ENCODE assay signal across 22 cellular contexts in genomic region chr18:45056907-45057306, GRCh38.
A peak's percentile ranks its signal among the peaks of the same experiment; 100 is the strongest.
DNase-seq lines count a peak whose midpoint lies in the region; ATAC-seq and TF ChIP-seq lines count a peak whose summit lies in the region.
"Had no signal": no experiment of that assay in that cellular context is flagged by ENCODE, and none has a peak within 500 bp of the region (broad histone marks: within the 10 kb centered on the region; RNA-seq: fewer than 3 reads in every experiment).

No MANE protein-coding gene starts in this region.

- no TSS peak for BruUV-seq in MCF 10A (replicated peaks; lab: Mats Ljungman, UMichigan)

- no peak overlapping the region for H2AFZ ChIP-seq in Loucy (ENCODE audit: low read length)

- CTCF ChIA-PET in MCF 10A (lab: Yijun Ruan, JAX), result interaction anchor here (1.5 kb wide), 1 partner anchor 156 kb away, joined by 5 read pairs; no protein-coding TSS in a partner anchor

- no peaks in the 10 kb centered on the region for H3K9me3 Mint-ChIP-seq in endodermal cell
- H3K9me3 Mint-ChIP-seq in naive B cell, result peaks cover 0 to 4% (median 0%) of the 10 kb centered on the region in 7 donors
- no peaks in the 10 kb centered on the region; the same call in 1 of the 2 replicates for H3K9me3 Mint-ChIP-seq in HFFc6
- no peaks in the 10 kb centered on the region for H3K9me3 Mint-ChIP-seq in MCF 10A (ENCODE audit: unreplicated experiment)
- H3K9me3 Mint-ChIP-seq: activated CD4-positive, alpha-beta memory T cell treated with anti-CD3 and anti-CD28 coated beads for 36 hours; CD4-positive, alpha-beta T cell; stimulated activated effector memory CD8-positive, alpha-beta T cell treated with anti-CD3 and anti-CD28 coated beads, Interleukin-12 subunit alpha, Interleukin-12 subunit beta, amount 100 ng/mL, for 72 hours had no signal

- H3K4me3 Mint-ChIP-seq in endodermal cell (no peak overlapping the region), naive B cell (no peak overlapping the region), HFFc6 (no peak overlapping the region), MCF 10A (ENCODE audit: unreplicated experiment) (no peak overlapping the region)
- H3K4me3 Mint-ChIP-seq: activated CD4-positive, alpha-beta memory T cell treated with anti-CD3 and anti-CD28 coated beads for 36 hours; activated naive CD8-positive, alpha-beta T cell; CD4-positive, alpha-beta T cell; stimulated activated effector memory CD8-positive, alpha-beta T cell treated with anti-CD3 and anti-CD28 coated beads, Interleukin-12 subunit alpha, Interleukin-12 subunit beta, amount 100 ng/mL, for 72 hours had no signal

- H4K20me1 ChIP-seq in Loucy (ENCODE audit: insufficient read depth, low read length, poor library complexity, severe bottlenecking), result no peaks in the 10 kb centered on the region

- no peak for ATAC-seq in naive B cell (ENCODE audit: low read depth in 2 of 2)
- no peak for ATAC-seq in HG02763 (IDR thresholded peaks at IDR 0.05; ENCODE audit: unreplicated experiment)
- ATAC-seq: HCT116; psoas muscle; stimulated activated effector memory CD8-positive, alpha-beta T cell treated with anti-CD3 and anti-CD28 coated beads, Interleukin-12 subunit alpha, Interleukin-12 subunit beta, amount 100 ng/mL, for 72 hours had no signal

- no peaks in the 10 kb centered on the region for H3K79me2 ChIP-seq in Loucy (ENCODE audit: insufficient read depth, low read length)

- no peak overlapping the region for H3K4me3 ChIP-seq in Loucy (ENCODE audit: low read length, poor library complexity, severe bottlenecking)
- no peak overlapping the region for H3K4me3 ChIP-seq in endodermal cell (ENCODE audit: low read length)
- H3K4me3 ChIP-seq: ascending aorta, psoas muscle, skin epidermis had no signal

- H3K9ac ChIP-seq in Loucy (ENCODE audit: low read depth, low read length, poor library complexity, severe bottlenecking), result peak overlapping the region; percentile 19
- no peak overlapping the region for H3K9ac ChIP-seq in endodermal cell (ENCODE audit: extremely low read depth, low read length, poor library complexity, severe bottlenecking)

- intact Hi-C loops in MCF 10A (cut with micrococcal nuclease), result loop anchor here (5.0 kb wide), 1 partner anchor 110 kb away; no protein-coding TSS in a partner anchor

- H3F3A ChIP-seq in Loucy (ENCODE audit: low read depth), result peaks cover 3% of the 10 kb centered on the region; the same call in 1 of the 2 replicates

- H3K36me3 Mint-ChIP-seq in endodermal cell (ENCODE audit: low read depth) (no peaks in the 10 kb centered on the region), naive B cell (peaks cover 22 to 33% of the 10 kb centered on the region in 2 donors), HFFc6 (ENCODE audit: low read depth) (no peaks in the 10 kb centered on the region), MCF 10A (ENCODE audit: insufficient read depth, unreplicated experiment) (no peaks in the 10 kb centered on the region)
- H3K36me3 Mint-ChIP-seq: activated CD4-positive, alpha-beta memory T cell treated with anti-CD3 and anti-CD28 coated beads for 36 hours; activated naive CD8-positive, alpha-beta T cell; stimulated activated effector memory CD8-positive, alpha-beta T cell treated with anti-CD3 and anti-CD28 coated beads, Interleukin-12 subunit alpha, Interleukin-12 subunit beta, amount 100 ng/mL, for 72 hours had no signal

- POLR2A ChIA-PET in MCF 10A (lab: Yijun Ruan, JAX), result no interaction called here

- no peak overlapping the region for H3K27ac ChIP-seq in endodermal cell (ENCODE audit: low read depth, low read length)
- H3K27ac ChIP-seq: ascending aorta, psoas muscle had no signal

- H3K4me1 ChIP-seq in Loucy (ENCODE audit: insufficient read depth, low read length, poor library complexity, severe bottlenecking), result peaks cover 62% of the 10 kb centered on the region
- no peaks in the 10 kb centered on the region for H3K4me1 ChIP-seq in endodermal cell (ENCODE audit: control insufficient read depth, insufficient read depth, low read length)
- H3K4me1 ChIP-seq: ascending aorta, psoas muscle had no signal

- TF ChIP-seq CTCF in Loucy (conservative IDR thresholded peaks at IDR 0.05; ENCODE audit: low read length), result peak; percentile 34
- TF ChIP-seq CTCF in endodermal cell (conservative IDR thresholded peaks at IDR 0.05), result peak; percentile 39
- TF ChIP-seq CTCF in HFFc6 (IDR thresholded peaks at IDR 0.05), result no peak
- no peak for TF ChIP-seq CTCF in MCF 10A (IDR thresholded peaks at IDR 0.05; ENCODE audit: unreplicated experiment)

- H3K36me3 ChIP-seq in Loucy (ENCODE audit: insufficient read depth, low read length) (no peaks in the 10 kb centered on the region), endodermal cell (ENCODE audit: control insufficient read depth, insufficient read depth, low read length) (no peaks in the 10 kb centered on the region)
- H3K36me3 ChIP-seq: ascending aorta had no signal

- H3K9me3 ChIP-seq in Loucy (ENCODE audit: insufficient read depth, low read depth, low read length), result no peaks in the 10 kb centered on the region
- no peaks in the 10 kb centered on the region for H3K9me3 ChIP-seq in endodermal cell (ENCODE audit: control insufficient read depth, low read length)
- H3K9me3 ChIP-seq: ascending aorta, psoas muscle had no signal

- no peaks in the 10 kb centered on the region for H3K27me3 ChIP-seq in Loucy (ENCODE audit: insufficient read depth, low read length, poor library complexity, severe bottlenecking)
- no peaks in the 10 kb centered on the region for H3K27me3 ChIP-seq in endodermal cell (ENCODE audit: control insufficient read depth, insufficient read depth, low read length, poor library complexity, severe bottlenecking)
- H3K27me3 ChIP-seq: ascending aorta had no signal

- peaks cover 31% of the 10 kb centered on the region for H3K4me1 Mint-ChIP-seq in endodermal cell
- H3K4me1 Mint-ChIP-seq in naive B cell, result peaks cover 0 to 9% (median 2%) of the 10 kb centered on the region in 3 donors
- H3K4me1 Mint-ChIP-seq in HFFc6 (ENCODE audit: low read depth), result peaks cover 14% of the 10 kb centered on the region
- peaks cover 10% of the 10 kb centered on the region for H3K4me1 Mint-ChIP-seq in MCF 10A (ENCODE audit: insufficient read depth, unreplicated experiment)

- no peak for DNase-seq in endodermal cell
- DNase-seq in naive B cell, result no peak
- DNase-seq in stimulated activated CD4-positive, alpha-beta T cell treated with anti-CD3 and anti-CD28 coated beads, Interleukin-12 subunit alpha, Interleukin-12 subunit beta, amount 100 ng/mL, for 4 hours, result no peak
- no peak for DNase-seq in HFFc6
- DNase-seq in MCF 10A (ENCODE audit: unreplicated experiment), result no peak
- DNase-seq: activated CD4-positive, alpha-beta memory T cell treated with anti-CD3 and anti-CD28 coated beads for 36 hours; activated CD8-positive, alpha-beta memory T cell treated with anti-CD3 and anti-CD28 coated beads, Interleukin-2, amount 50 U/mL, for 48 hours; CD4-positive, alpha-beta T cell; DMS153; erythroblast; islet precursor cell; KG1; NCI-H1436 treated with DMSO at 0.1 percent for 48 hours; NK-92 treated with Interleukin-12 subunit alpha and Interleukin-12 subunit beta, amount 100 ng/mL, for 24 hours; psoas muscle had no signal

- H3K27ac Mint-ChIP-seq in endodermal cell, result no peak overlapping the region
- H3K27ac Mint-ChIP-seq in naive B cell, result peak overlapping the region in 5 of 6 donors; percentile 36 to 81 (median 71)
- H3K27ac Mint-ChIP-seq in HFFc6, result no peak overlapping the region
- H3K27ac Mint-ChIP-seq in MCF 10A (ENCODE audit: low read depth, unreplicated experiment), result no peak overlapping the region
- H3K27ac Mint-ChIP-seq: activated CD4-positive, alpha-beta memory T cell treated with anti-CD3 and anti-CD28 coated beads for 36 hours; activated naive CD8-positive, alpha-beta T cell; CD4-positive, alpha-beta T cell; stimulated activated effector memory CD8-positive, alpha-beta T cell treated with anti-CD3 and anti-CD28 coated beads, Interleukin-12 subunit alpha, Interleukin-12 subunit beta, amount 100 ng/mL, for 72 hours had no signal

- H3K27me3 Mint-ChIP-seq in endodermal cell (ENCODE audit: insufficient read depth) (no peaks in the 10 kb centered on the region), naive B cell (no peaks in the 10 kb centered on the region), HFFc6 (ENCODE audit: insufficient read depth) (peaks cover 1% of the 10 kb centered on the region; the same call in 1 of the 2 replicates), MCF 10A (ENCODE audit: insufficient read depth, unreplicated experiment) (no peaks in the 10 kb centered on the region)
- H3K27me3 Mint-ChIP-seq: activated CD4-positive, alpha-beta memory T cell treated with anti-CD3 and anti-CD28 coated beads for 36 hours; activated naive CD8-positive, alpha-beta T cell; CD4-positive, alpha-beta T cell had no signal

- H3K9me2 ChIP-seq in Loucy (replicated peaks; ENCODE audit: low read depth, low read length), result no peaks in the 10 kb centered on the region

- no peak overlapping the region for H3K4me2 ChIP-seq in Loucy (ENCODE audit: low read depth, low read length, poor library complexity, severe bottlenecking)

Comparison
In these comparisons a context has a peak if more than half of its experiments do, and no peak if none do; other contexts are left out.
1. CTCF ChIP-seq: peak in Loucy (single experiment) and endodermal cell (single experiment); none in HFFc6 (single experiment) and MCF 10A (single experiment).
2. H3K27ac Mint-ChIP-seq: peak in naive B cell (5 of 6); none in endodermal cell (single experiment), HFFc6 (single experiment) and MCF 10A (single experiment).